8 cellular contexts compared by ENCODE assay signal in genomic region chr16:29816694-29817441, GRCh38. TPM values are rescaled to one million over a fixed set of nuclear protein-coding genes. Genes with fewer than 3 reads are reported as not detected.
DNase-seq lines count a peak whose midpoint lies in the region; ATAC-seq, FAIRE-seq and TF ChIP-seq lines count a peak whose summit lies in the region.

No MANE protein-coding gene starts in this region.

- FAIRE-seq in pancreas (lab: Jason Lieb, UNC), result no peak

- H3K4me1 ChIP-seq in OCI-LY7 (ENCODE audit: insufficient read depth, low read length, poor library complexity, severe bottlenecking) (peaks cover 56% of the 10 kb centered on the region), cardiac muscle cell (ENCODE audit: low read depth) (peaks cover 12% of the 10 kb centered on the region), pancreas (peaks cover 9 to 37% (median 18%) of the 10 kb centered on the region in 3 donors)

- 0 out of 2 replicates have a peak, but pooled peaks cover 4% of the 10 kb centered on the region for H4K20me1 ChIP-seq in OCI-LY7 (ENCODE audit: insufficient read depth, low read length)

- WGBS in pancreas, 2 donors, result 1 to 2% methylated on average over 37 of the region's 37 CpGs

- H3K27ac ChIP-seq in OCI-LY7 (ENCODE audit: low read depth, low read length, poor library complexity, severe bottlenecking), result peak overlapping the region; percentile 72
- H3K27ac ChIP-seq in cardiac muscle cell, result peak overlapping the region; percentile 84
- H3K27ac ChIP-seq in pancreas, result peak overlapping the region; percentile 78 to 94 (median 87)

- peak overlapping the region; percentile 46; the same call in 1 of the 2 replicates for H2AFZ ChIP-seq in OCI-LY7 (ENCODE audit: low read length)

- POLR2A ChIA-PET in OCI-LY7 (lab: Charles Lee), result interaction anchor here (0.5 to 0.7 kb wide), 3 partner anchors 21 to 125 kb away, joined by 3 to 5 read pairs (median 3); no protein-coding TSS in a partner anchor

- H3K4me2 ChIP-seq in OCI-LY7 (ENCODE audit: low read length), result peak overlapping the region; percentile 88

- H3K9me3 ChIP-seq in OCI-LY7 (ENCODE audit: low read length), result no peaks in the 10 kb centered on the region
- no peaks in the 10 kb centered on the region for H3K9me3 ChIP-seq in cardiac muscle cell (ENCODE audit: low read depth)
- H3K9me3 ChIP-seq in pancreas, result no peaks in the 10 kb centered on the region

- no peak for TF ChIP-seq CTCF in AG09309 (IDR thresholded peaks at IDR 0.05; ENCODE audit: control insufficient read depth, insufficient read depth, low read depth, low read length, missing control alignments)
- peak; percentile 40; the same call in 1 of the 2 replicates for TF ChIP-seq CTCF in OCI-LY7 (conservative IDR thresholded peaks at IDR 0.05; ENCODE audit: low read length)
- TF ChIP-seq CTCF in cardiac muscle cell (IDR thresholded peaks at IDR 0.05; ENCODE audit: low read depth, low read length), result no peak
- no peak for TF ChIP-seq CTCF in pancreas (IDR thresholded peaks at IDR 0.05)

- DNase-seq in AG09309 (ENCODE audit: low read depth) (no peak), OCI-LY7 (ENCODE audit: low spot score) (peak; percentile 80), cardiac muscle cell (ENCODE audit: low read depth in 1 of 2, low spot score in 1 of 2) (peak; percentile 73 to 78), pancreas (peak; percentile 72 to 90 (median 76)), cerebellar nuclear complex (lab: John Stamatoyannopoulos, UW) (no peak)
- peak; percentile 57 for DNase-seq in activated naive CD4-positive, alpha-beta T cell treated with anti-CD3 and anti-CD28 coated beads, Interleukin-2, amount 50 U/mL, for 16 hours

- H3K27me3 ChIP-seq in cardiac muscle cell (no peaks in the 10 kb centered on the region), pancreas (no peaks in the 10 kb centered on the region)

- TF ChIP-seq POLR2A in GM18505 (IDR thresholded peaks at IDR 0.05; ENCODE audit: borderline replicate concordance, extremely low read depth, insufficient read depth, insufficient read length), result no peak

- H3K79me2 ChIP-seq in OCI-LY7 (ENCODE audit: insufficient read depth, low read depth, low read length), result peaks cover 21% of the 10 kb centered on the region; the same call in 1 of the 2 replicates

- no peaks in the 10 kb centered on the region for H3K9me2 ChIP-seq in OCI-LY7 (ENCODE audit: insufficient read depth, low read length)

- H3K4me3 ChIP-seq in AG09309 (ENCODE audit: control insufficient read depth, low read depth, low read length) (peak overlapping the region; percentile 91), OCI-LY7 (ENCODE audit: low read depth, low read length, poor library complexity, severe bottlenecking) (peak overlapping the region; percentile 89), cardiac muscle cell (peak overlapping the region; percentile 92), pancreas (peak overlapping the region; percentile 43 to 84 (median 60))

- BruUV-seq in OCI-LY7 (replicated peaks; lab: Mats Ljungman, UMichigan), result no TSS peak

- CTCF ChIA-PET in OCI-LY7 (lab: Charles Lee; ENCODE audit: unreplicated experiment), result interaction anchor here (0.6 kb wide), 1 partner anchor 312 kb away, joined by 3 read pairs; no protein-coding TSS in a partner anchor

- H3K36me3 ChIP-seq in OCI-LY7 (ENCODE audit: insufficient read depth, low read length) (peaks cover 38% of the 10 kb centered on the region), cardiac muscle cell (peaks cover 12% of the 10 kb centered on the region), pancreas (peaks cover 0 to 8% (median 0%) of the 10 kb centered on the region in 3 donors)

- ATAC-seq in GM18505 (IDR thresholded peaks at IDR 0.05; ENCODE audit: unreplicated experiment), result peak; percentile 18
- ATAC-seq in HG03196 (IDR thresholded peaks at IDR 0.05; ENCODE audit: unreplicated experiment), result peak; percentile 7
- peak; percentile 38 to 49 (median 48) for ATAC-seq in pancreas

- intact Hi-C loops in OCI-LY7 (cut with micrococcal nuclease; ENCODE audit: unreplicated experiment), result loop anchor here (1.0 to 5.0 kb wide), 2 partner anchors 27 to 155 kb away; partner anchors contain the start of genes KIF22 and TAOK2
- intact Hi-C loops in pancreas (cut with DNase I), result no loop called here

RNA-seq across cellular contexts. Expression of gene PAGR1, which starts 0.9 kb away (rescaled TPM):
- 59.4 and 62.7 TPM in 2 replicates for total RNA-seq in OCI-LY7 (2014; rRNA removed; shearing (Covaris generic))
- total RNA-seq in OCI-LY7 (2022) (43.4 and 51.7 TPM in 2 replicates), cardiac muscle cell (113 and 120 TPM in 2 replicates), pancreas (10 to 100 TPM in 3 of 6 donors, 1 to 10 TPM in 3; 8.1 to 14.5 (median 10.4) TPM)
- polyA plus RNA-seq in cardiac muscle cell (106 and 113 TPM in 2 replicates), pancreas (10 to 100 TPM; 34.5 to 34.7 TPM)

RNA-seq across cellular contexts. Expression of gene MVP, which starts 3.4 kb away (rescaled TPM):
- total RNA-seq in OCI-LY7 (2014; rRNA removed; shearing (Covaris generic)), result 4.0 and 6.3 TPM in 2 replicates
- total RNA-seq in OCI-LY7 (2022) (6.8 and 8.1 TPM in 2 replicates), cardiac muscle cell (8.9 and 25.0 TPM in 2 replicates), pancreas (100 to 1,000 TPM in 2 of 6 donors, 10 to 100 TPM in 4; 58.8 to 123 (median 77.5) TPM)
- polyA plus RNA-seq in cardiac muscle cell (9.3 and 21.2 TPM in 2 replicates), pancreas (100 to 1,000 TPM; 119 to 179 TPM)

RNA-seq across cellular contexts. Expression of gene PRRT2, which starts 4.9 kb away (rescaled TPM):
- 0.09 TPM in 1 of 2 replicates, not detected in the other for total RNA-seq in OCI-LY7 (2014; rRNA removed; shearing (Covaris generic))
- 3.2 and 3.4 TPM in 2 replicates for total RNA-seq in OCI-LY7 (2022)
- total RNA-seq in cardiac muscle cell, result 17.9 and 19.7 TPM in 2 replicates
- 19.3 and 19.8 TPM in 2 replicates for polyA plus RNA-seq in cardiac muscle cell
- 1 to 10 TPM in 1 of 6 donors, under 1 TPM in 5; 0.35 to 1.2 (median 0.45) TPM for total RNA-seq in pancreas
- 1 to 10 TPM; 2.6 to 3.2 TPM for polyA plus RNA-seq in pancreas

RNA-seq across cellular contexts. Expression of gene MAZ, which starts 10.5 kb away (rescaled TPM):
- 384 and 471 TPM in 2 replicates for total RNA-seq in OCI-LY7 (2014; rRNA removed; shearing (Covaris generic))
- 484 and 531 TPM in 2 replicates for total RNA-seq in OCI-LY7 (2022)
- total RNA-seq in cardiac muscle cell, result 310 and 370 TPM in 2 replicates
- polyA plus RNA-seq in cardiac muscle cell, result 186 and 257 TPM in 2 replicates
- total RNA-seq in pancreas, result 100 to 1,000 TPM in 1 of 6 donors, 10 to 100 TPM in 5; 84.8 to 122 (median 96.2) TPM
- 100 to 1,000 TPM in 1 of 2 donors, 10 to 100 TPM in 1; 94.1 to 107 TPM for polyA plus RNA-seq in pancreas

RNA-seq across cellular contexts. Expression of gene KIF22, which starts 26.3 kb away (rescaled TPM):
- 315 and 339 TPM in 2 replicates for total RNA-seq in OCI-LY7 (2014; rRNA removed; shearing (Covaris generic))
- 232 and 253 TPM in 2 replicates for total RNA-seq in OCI-LY7 (2022)
- total RNA-seq in cardiac muscle cell, result 57.5 and 121 TPM in 2 replicates
- polyA plus RNA-seq in cardiac muscle cell, result 59.5 and 103 TPM in 2 replicates
- 10 to 100 TPM in 4 of 6 donors, 1 to 10 TPM in 2; 7.7 to 17.4 (median 11.0) TPM for total RNA-seq in pancreas
- polyA plus RNA-seq in pancreas, result 10 to 100 TPM; 43.1 to 51.2 TPM

Comparison
In these comparisons a context has a peak if more than half of its experiments do, and no peak if none do; other contexts are left out.
1. DNase-seq: peak in OCI-LY7 (single experiment), activated naive CD4-positive, alpha-beta T cell treated with anti-CD3 and anti-CD28 coated beads, Interleukin-2, amount 50 U/mL, for 16 hours (single experiment), cardiac muscle cell (2 of 2) and pancreas (6 of 6); none in AG09309 (single experiment) and cerebellar nuclear complex (0 of 2).
2. Peak in every context shown above with its lines, with median percentiles within 50 percentile points of each other: H3K4me3 ChIP-seq, ATAC-seq and H3K27ac ChIP-seq.